37 cellular contexts compared by ENCODE assay signal in genomic region chrX:45228126-45228525, GRCh38. TPM values are rescaled to one million over a fixed set of nuclear protein-coding genes. Genes with fewer than 3 reads are reported as not detected.
"Had no signal": no experiment of that assay in that cellular context is flagged by ENCODE, and none has a peak within 500 bp of the region (broad histone marks: within the 10 kb centered on the region; RNA-seq: fewer than 3 reads in every experiment).

No MANE protein-coding gene starts in this region.

- H3K27me3 Mint-ChIP-seq: activated B cell treated with CpG ODN at 0.5 μM for 24 hours; activated CD4-positive, alpha-beta memory T cell treated with anti-CD3 and anti-CD28 coated beads for 36 hours; activated CD4-positive, alpha-beta T cell treated with anti-CD3 and anti-CD28 coated beads, Interleukin-2, amount 10 ng/mL, durations not matched to agents 24 days and 14 days; activated CD8-positive, alpha-beta T cell treated with anti-CD3 and anti-CD28 coated beads for 36 hours; activated naive CD8-positive, alpha-beta T cell treated with anti-CD3 and anti-CD28 coated beads for 36 hours; activated T-helper 17 cell treated with anti-CD3 and anti-CD28 coated beads, Interleukin-2, amount 50 U/mL, for 72 hours had no signal

- H3K36me3 ChIP-seq: adrenal gland, brain microvascular endothelial cell, breast epithelium had no signal

- H3K4me3 Mint-ChIP-seq: activated B cell treated with CpG ODN at 0.5 μM for 24 hours; activated CD4-positive, alpha-beta memory T cell treated with anti-CD3 and anti-CD28 coated beads for 36 hours; activated CD4-positive, alpha-beta T cell treated with anti-CD3 and anti-CD28 coated beads, Interleukin-2, amount 10 ng/mL, durations not matched to agents 24 days and 14 days; activated CD8-positive, alpha-beta T cell treated with anti-CD3 and anti-CD28 coated beads for 36 hours; activated naive CD4-positive, alpha-beta T cell treated with anti-CD3 and anti-CD28 coated beads for 36 hours; activated naive CD8-positive, alpha-beta T cell treated with anti-CD3 and anti-CD28 coated beads for 36 hours; activated T-cell treated with anti-CD3 and anti-CD28 coated beads, Interleukin-2, amount 50 U/mL, for 4 hours; activated T-cell treated with anti-CD3 and anti-CD28 coated beads, Interleukin-2, amount 50 U/mL, for 72 hours; activated T-helper 1 cell treated with anti-CD3 and anti-CD28 coated beads, Interleukin-12 subunit alpha, Interleukin-12 subunit beta, Interleukin-2, Interleukin-4 antibody, amounts not matched to agents 30 ng/mL and 10 ng/mL and 1 ng/mL, durations not matched to agents 14 hours and 24 hours and 36 hours; activated T-helper 17 cell treated with anti-CD3 and anti-CD28 coated beads, Interleukin-2, amount 50 U/mL, for 72 hours; T-helper 1 cell treated with Interleukin-12 subunit alpha and Interleukin-12 subunit beta and Interleukin-4 antibody, amounts not matched to agents 30 μg/mL and 1 μg/mL, for 36 hours; T-helper 2 cell treated with Interferon-gamma antibody and Interleukin-4, amounts not matched to agents 5 μg/mL and 100 μg/mL, for 36 hours had no signal

- H3K27me3 ChIP-seq: body of pancreas, brain microvascular endothelial cell had no signal

- H3K4me3 ChIP-seq: adrenal gland, body of pancreas, breast epithelium had no signal

- H3K9me3 Mint-ChIP-seq: activated B cell treated with CpG ODN at 0.5 μM for 24 hours; activated CD8-positive, alpha-beta T cell treated with anti-CD3 and anti-CD28 coated beads for 36 hours; activated naive CD4-positive, alpha-beta T cell treated with anti-CD3 and anti-CD28 coated beads for 36 hours; activated naive CD8-positive, alpha-beta T cell treated with anti-CD3 and anti-CD28 coated beads for 36 hours; activated T-cell treated with anti-CD3 and anti-CD28 coated beads, Interleukin-2, amount 50 U/mL, for 4 hours; activated T-helper 17 cell treated with anti-CD3 and anti-CD28 coated beads, Interleukin-2, amount 50 U/mL, for 72 hours had no signal

- H3K36me3 Mint-ChIP-seq: activated CD4-positive, alpha-beta memory T cell treated with anti-CD3 and anti-CD28 coated beads for 36 hours; activated naive CD8-positive, alpha-beta T cell treated with anti-CD3 and anti-CD28 coated beads for 36 hours had no signal

- DNase-seq: activated B cell treated with CpG ODN at 0.5 μM for 24 hours; activated CD4-positive, alpha-beta memory T cell treated with anti-CD3 and anti-CD28 coated beads for 36 hours; activated CD4-positive, alpha-beta T cell treated with anti-CD3 and anti-CD28 coated beads for 4 hours; activated CD4-positive, alpha-beta T cell treated with anti-CD3 and anti-CD28 coated beads, Interleukin-2, amount 10 ng/mL, durations not matched to agents 24 days and 14 days; activated CD4-positive, alpha-beta T cell treated with anti-CD3 and anti-CD28 coated beads, Interleukin-2, amount 50 U/mL, for 1 hour; activated CD4-positive, alpha-beta T cell treated with anti-CD3 and anti-CD28 coated beads, Interleukin-2, amount 50 U/mL, for 4 hours; activated CD4-positive, CD25-positive, alpha-beta regulatory T cell treated with anti-CD3 and anti-CD28 coated beads, Interleukin-2, amount 50 U/mL, for 72 hours; activated CD8-positive, alpha-beta memory T cell treated with anti-CD3 and anti-CD28 coated beads, Interleukin-2, amount 50 U/mL, for 4 hours; activated CD8-positive, alpha-beta T cell treated with anti-CD3 and anti-CD28 coated beads for 36 hours; activated effector memory CD4-positive, alpha-beta T cell treated with anti-CD3 and anti-CD28 coated beads, Interleukin-2, amount 50 U/mL, for 16 hours; activated gamma-delta T cell treated with Interleukin-2 at 50 U/mL for 16 hours; activated naive CD4-positive, alpha-beta T cell; activated naive CD4-positive, alpha-beta T cell treated with anti-CD3 and anti-CD28 coated beads for 36 hours; activated naive CD4-positive, alpha-beta T cell treated with anti-CD3 and anti-CD28 coated beads, Interleukin-2, amount 50 U/mL, for 16 hours; activated naive CD8-positive, alpha-beta T cell treated with anti-CD3 and anti-CD28 coated beads for 36 hours; activated T-cell treated with anti-CD3 and anti-CD28 coated beads for 4 hours; activated T-cell treated with anti-CD3 and anti-CD28 coated beads, Interleukin-2, amount 50 U/mL, for 1 hour; activated T-cell treated with anti-CD3 and anti-CD28 coated beads, Interleukin-2, amount 50 U/mL, for 4 hours; activated T-cell treated with anti-CD3 and anti-CD28 coated beads, Interleukin-2, amount 50 U/mL, for 72 hours; adrenal gland; amniotic stem cell; aorta; body of pancreas; brain microvascular endothelial cell; central memory CD4-positive, alpha-beta T cell; T-helper 1 cell; T-helper 2 cell; T-helper 9 cell had no signal

- H3K27ac Mint-ChIP-seq: activated B cell treated with CpG ODN at 0.5 μM for 24 hours; activated CD4-positive, alpha-beta memory T cell treated with anti-CD3 and anti-CD28 coated beads for 36 hours; activated CD4-positive, alpha-beta T cell treated with anti-CD3 and anti-CD28 coated beads, Interleukin-2, amount 10 ng/mL, durations not matched to agents 24 days and 14 days; activated CD8-positive, alpha-beta T cell treated with anti-CD3 and anti-CD28 coated beads for 36 hours; activated naive CD4-positive, alpha-beta T cell treated with anti-CD3 and anti-CD28 coated beads for 36 hours; activated naive CD4-positive, alpha-beta T cell treated with anti-CD3 and anti-CD28 coated beads, Interleukin-2, amount 50 U/mL, for 72 hours; activated naive CD8-positive, alpha-beta T cell treated with anti-CD3 and anti-CD28 coated beads for 36 hours; activated T-cell treated with anti-CD3 and anti-CD28 coated beads, Interleukin-2, amount 50 U/mL, for 72 hours; activated T-helper 1 cell treated with anti-CD3 and anti-CD28 coated beads, Interleukin-12 subunit alpha, Interleukin-12 subunit beta, Interleukin-2, Interleukin-4 antibody, amounts not matched to agents 30 ng/mL and 10 ng/mL and 1 ng/mL, durations not matched to agents 14 hours and 24 hours and 36 hours; activated T-helper 17 cell treated with anti-CD3 and anti-CD28 coated beads, Interleukin-2, amount 50 U/mL, for 72 hours; T-helper 1 cell treated with Interleukin-12 subunit alpha and Interleukin-12 subunit beta and Interleukin-4 antibody, amounts not matched to agents 30 μg/mL and 1 μg/mL, for 36 hours; T-helper 2 cell treated with Interferon-gamma antibody and Interleukin-4, amounts not matched to agents 5 μg/mL and 100 μg/mL, for 36 hours had no signal

- H3K4me1 ChIP-seq: adrenal gland, body of pancreas, breast epithelium had no signal

- H3K27ac ChIP-seq: adrenal gland, body of pancreas, brain microvascular endothelial cell, breast epithelium, VCaP had no signal

- H3K9me3 ChIP-seq: adrenal gland, body of pancreas, breast epithelium had no signal

RNA-seq across cellular contexts. Expression of gene DIPK2B, which starts 27.4 kb away (rescaled TPM):
- total RNA-seq: activated B cell treated with CpG ODN at 0.5 μM for 24 hours; activated CD4-positive, alpha-beta memory T cell treated with anti-CD3 and anti-CD28 coated beads for 36 hours; activated CD4-positive, alpha-beta T cell treated with anti-CD3 and anti-CD28 coated beads, Interleukin-2, amount 10 ng/mL, durations not matched to agents 24 days and 14 days; activated CD8-positive, alpha-beta memory T cell treated with anti-CD3 and anti-CD28 coated beads for 36 hours; activated CD8-positive, alpha-beta T cell treated with anti-CD3 and anti-CD28 coated beads for 36 hours; activated naive CD4-positive, alpha-beta T cell treated with anti-CD3 and anti-CD28 coated beads for 36 hours; activated naive CD8-positive, alpha-beta T cell treated with anti-CD3 and anti-CD28 coated beads for 36 hours; activated T-helper 1 cell treated with anti-CD3 and anti-CD28 coated beads, Interleukin-12 subunit alpha, Interleukin-12 subunit beta, Interleukin-2, Interleukin-4 antibody, amounts not matched to agents 30 ng/mL and 10 ng/mL and 1 ng/mL, durations not matched to agents 14 hours and 24 hours and 36 hours; astrocyte had no signal
